ENCODE assay signal across 8 cellular contexts in the genomic region with DNA sequence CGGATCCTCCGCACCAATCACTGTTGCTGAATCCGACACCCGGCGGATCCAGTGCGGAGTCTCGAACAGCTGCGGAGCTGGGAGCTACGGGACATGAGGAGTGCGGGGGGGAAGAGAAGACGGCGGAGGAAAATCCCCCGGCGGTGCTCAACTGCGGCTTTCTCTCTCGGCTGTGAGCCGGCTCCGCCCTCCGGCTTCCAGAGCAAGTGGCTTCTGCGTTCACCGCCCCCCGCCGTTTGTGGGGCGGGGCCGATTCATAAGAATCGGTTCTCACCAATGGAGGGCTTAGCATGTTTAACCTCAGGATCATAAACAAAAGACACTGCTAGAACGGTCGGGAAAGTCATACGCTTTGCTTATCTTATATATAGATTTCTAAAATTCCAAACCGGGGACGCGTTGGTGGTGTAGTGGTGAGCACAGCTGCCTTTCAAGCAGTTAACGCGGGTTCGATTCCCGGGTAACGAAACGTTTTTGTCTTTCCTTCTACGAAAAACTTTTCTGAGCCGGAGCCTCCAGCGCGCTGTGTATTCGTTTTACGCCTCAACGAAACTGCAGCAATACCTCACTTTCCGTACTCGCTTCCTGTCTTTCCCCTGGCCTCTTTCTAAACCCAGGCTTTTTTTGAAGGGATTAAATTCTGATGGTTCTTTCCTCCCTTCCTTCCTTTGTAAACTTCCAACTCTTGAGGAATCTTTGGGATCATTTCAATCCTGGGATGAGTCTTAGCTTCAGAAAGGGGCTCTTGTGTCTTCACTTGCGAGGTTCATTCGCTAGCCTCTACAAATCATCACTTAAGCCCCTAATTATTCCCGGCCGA. TPM values are rescaled to one million over a fixed set of nuclear protein-coding genes. Genes with fewer than 3 reads are reported as not detected.
A peak's percentile ranks its signal among the peaks of the same experiment; 100 is the strongest.
DNase-seq lines count a peak whose midpoint lies in the region; TF ChIP-seq lines count a peak whose summit lies in the region.
"Not testable (repeated sequence)": the region's sequence is repeated elsewhere in the genome, so short reads cannot be mapped to it uniquely, and the experiment has no call there.

No MANE protein-coding gene starts in this region.

- DNase-seq in GM04504 (ENCODE audit: low read depth) (peak; percentile 90), HFFc6 (peak; percentile 99), NB4 (ENCODE audit: low read depth) (peak; percentile 97), SKM-1 (lab: John Stamatoyannopoulos, UW; ENCODE audit: unreplicated experiment) (peak; percentile 79), glomerular visceral epithelial cell (ENCODE audit: extremely low spot score) (peak; percentile 97), non-pigmented ciliary epithelial cell (ENCODE audit: low read depth) (peak; percentile 96)
- DNase-seq in activated naive CD8-positive, alpha-beta T cell treated with anti-CD3 and anti-CD28 coated beads for 36 hours: peak; percentile 92

- H3K36me3 ChIP-seq in subcutaneous abdominal adipose tissue (ENCODE audit: control insufficient read depth in 5 of 5, insufficient read depth in 5 of 5, low read length in 5 of 5): not testable (repeated sequence)

- H3K27me3 Mint-ChIP-seq in HFFc6 (ENCODE audit: insufficient read depth): not testable (repeated sequence)
- H3K27me3 Mint-ChIP-seq in activated naive CD8-positive, alpha-beta T cell treated with anti-CD3 and anti-CD28 coated beads for 36 hours: peaks cover 19% of the 10 kb centered on the region

- H3K4me3 ChIP-seq in NB4 (ENCODE audit: low read depth, low read length) (peak overlapping the region; percentile 70), subcutaneous abdominal adipose tissue (ENCODE audit: low read depth in 1 of 5, low read length in 5 of 5) (peak overlapping the region; percentile 63 to 86 (median 68))

- H3K27ac Mint-ChIP-seq in HFFc6: peak overlapping the region; percentile 95
- H3K27ac Mint-ChIP-seq in activated naive CD8-positive, alpha-beta T cell treated with anti-CD3 and anti-CD28 coated beads for 36 hours: peak overlapping the region; percentile 82

- H3K27ac ChIP-seq in subcutaneous abdominal adipose tissue (ENCODE audit: low read depth, low read length): peak overlapping the region; percentile 84

- H3K9ac ChIP-seq in subcutaneous abdominal adipose tissue (ENCODE audit: low read length in 5 of 5): peak overlapping the region in 4 of 5 donors; percentile 43 to 73 (median 60)

- H3K36me3 Mint-ChIP-seq in HFFc6 (ENCODE audit: low read depth); activated naive CD8-positive, alpha-beta T cell treated with anti-CD3 and anti-CD28 coated beads for 36 hours: not testable (repeated sequence)

- H3K4me1 ChIP-seq in subcutaneous abdominal adipose tissue (ENCODE audit: control insufficient read depth in 5 of 5, insufficient read depth in 5 of 5, low read length in 5 of 5): not testable (repeated sequence)

- H3K27me3 ChIP-seq in subcutaneous abdominal adipose tissue (ENCODE audit: control insufficient read depth in 5 of 5, insufficient read depth in 4 of 5, low read length in 5 of 5): not testable (repeated sequence)

- not testable (repeated sequence) for H3K9me3 ChIP-seq in subcutaneous abdominal adipose tissue (ENCODE audit: control insufficient read depth in 5 of 5, low read length in 5 of 5)

- not testable (repeated sequence) for H3K9me3 Mint-ChIP-seq in HFFc6; activated naive CD8-positive, alpha-beta T cell treated with anti-CD3 and anti-CD28 coated beads for 36 hours

- H3K4me3 Mint-ChIP-seq in HFFc6: peak overlapping the region; percentile 92
- H3K4me3 Mint-ChIP-seq in activated naive CD8-positive, alpha-beta T cell treated with anti-CD3 and anti-CD28 coated beads for 36 hours: peak overlapping the region; percentile 82

- peak; percentile 33 for TF ChIP-seq POLR2A in NB4 (IDR thresholded peaks at IDR 0.05; ENCODE audit: extremely low read depth, insufficient read length)

- peaks cover 15% of the 10 kb centered on the region for H3K4me1 Mint-ChIP-seq in HFFc6 (ENCODE audit: low read depth)
- H3K4me1 Mint-ChIP-seq in activated naive CD8-positive, alpha-beta T cell treated with anti-CD3 and anti-CD28 coated beads for 36 hours: peaks cover 14% of the 10 kb centered on the region

- not testable (repeated sequence) for TF ChIP-seq CTCF in HFFc6 (IDR thresholded peaks at IDR 0.05); NB4 (IDR thresholded peaks at IDR 0.05; ENCODE audit: low read depth, low read length)

RNA-seq across cellular contexts. Expression of a gene that starts 18.4 kb away (rescaled TPM):
- total RNA-seq in HFFc6 (2021; fragmentation: NEBNext Ultra II Directional; extraction: Animal tissue kit (Norgen Biotek cat#: 25700)): not detected
- total RNA-seq in activated naive CD8-positive, alpha-beta T cell treated with anti-CD3 and anti-CD28 coated beads for 36 hours: not detected

RNA-seq across cellular contexts. Expression of a gene that starts 50.4 kb away (rescaled TPM):
- total RNA-seq in HFFc6 (2021; fragmentation: NEBNext Ultra II Directional; extraction: Animal tissue kit (Norgen Biotek cat#: 25700)): not detected
- under 1 TPM; 0.20 to 0.25 TPM for total RNA-seq in activated naive CD8-positive, alpha-beta T cell treated with anti-CD3 and anti-CD28 coated beads for 36 hours

Comparison
In these comparisons a context has a peak if more than half of its experiments do, and no peak if none do; other contexts are left out.
1. Peak in every context shown above with its lines: DNase-seq, H3K4me3 ChIP-seq and H3K27ac ChIP-seq.